12 cellular contexts compared by ENCODE assay signal in the genomic region with DNA sequence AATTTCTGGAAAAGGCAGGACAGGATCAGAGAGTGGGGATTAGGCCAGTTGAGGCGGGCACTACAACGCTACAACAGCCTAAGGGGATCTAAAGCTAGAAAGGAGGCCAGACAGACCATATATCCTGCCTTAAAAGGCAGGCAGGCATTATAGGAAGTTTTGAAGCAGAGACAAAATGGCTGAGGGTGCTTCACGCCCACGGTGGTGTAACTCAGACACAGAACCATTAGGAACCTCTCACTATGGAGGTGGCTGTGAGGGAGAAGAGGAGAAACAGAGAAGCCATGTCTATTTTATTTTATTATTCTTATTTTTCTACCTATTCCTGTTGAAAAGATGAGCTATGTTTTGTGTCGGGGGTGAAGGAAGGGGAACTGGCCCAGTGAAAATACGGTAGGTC. TPM values are rescaled to one million over a fixed set of nuclear protein-coding genes. Genes with fewer than 3 reads are reported as not detected.
A peak's percentile ranks its signal among the peaks of the same experiment; 100 is the strongest.
DNase-seq lines count a peak whose midpoint lies in the region; ATAC-seq, FAIRE-seq and TF ChIP-seq lines count a peak whose summit lies in the region.
"Had no signal": no experiment of that assay in that cellular context is flagged by ENCODE, and none has a peak within 500 bp of the region (broad histone marks: within the 10 kb centered on the region; RNA-seq: fewer than 3 reads in every experiment).

No MANE protein-coding gene starts in this region.

- DNase-seq in activated T-cell treated with anti-CD3 and anti-CD28 coated beads, Interleukin-2, amount 50 U/mL, for 4 hours: no peak
- DNase-seq in activated T-cell treated with anti-CD3 and anti-CD28 coated beads, Interleukin-2, amount 50 U/mL, for 48 hours: no peak
- no peak for DNase-seq in activated CD8-positive, alpha-beta T cell treated with anti-CD3 and anti-CD28 coated beads, Interleukin-2, amount 10 ng/mL, durations not matched to agents 7 days and 5 days
- no peak for DNase-seq in HepG2 (ENCODE audit: low spot score)
- DNase-seq in SJCRH30: no peak
- no peak for DNase-seq in SKM-1 treated with dmso at 0.1 percent for 144 hours (lab: John Stamatoyannopoulos, UW; ENCODE audit: unreplicated experiment)
- DNase-seq: NCI-H2029 had no signal

- TF ChIP-seq POLR2A in HepG2 (IDR thresholded peaks at IDR 0.05; ENCODE audit: insufficient read depth in 1 of 2, low read depth in 2 of 2, low read length in 2 of 2): no peak

- H3K27ac ChIP-seq in HepG2 (ENCODE audit: extremely low read length, insufficient read depth, low read length) (peak overlapping the region; percentile 40), thymus (ENCODE audit: low read depth) (peak overlapping the region; percentile 81), SJCRH30 (no peak overlapping the region)
- H3K27ac ChIP-seq: VCaP had no signal

- H3K79me2 ChIP-seq in HepG2 (ENCODE audit: insufficient read depth, low read length): peaks cover 17% of the 10 kb centered on the region

- TF ChIP-seq EP300 in HepG2 (IDR thresholded peaks at IDR 0.05; ENCODE audit: low read depth in 2 of 2, low read length in 2 of 2) (no peak), HepG2 (CRISPR knock-in tag; IDR thresholded peaks at IDR 0.05; ENCODE audit: borderline replicate concordance) (no peak)

- peaks cover 3% of the 10 kb centered on the region for H3K36me3 Mint-ChIP-seq in activated T-cell treated with anti-CD3 and anti-CD28 coated beads, Interleukin-2, amount 50 U/mL, for 4 hours (ENCODE audit: insufficient read depth)
- peaks cover 12% of the 10 kb centered on the region for H3K36me3 Mint-ChIP-seq in activated CD8-positive, alpha-beta T cell treated with anti-CD3 and anti-CD28 coated beads, Interleukin-2, amount 10 ng/mL, durations not matched to agents 7 days and 5 days (ENCODE audit: low read depth)

- no peak overlapping the region for H3K9ac ChIP-seq in HepG2 (ENCODE audit: insufficient read depth, low read depth, low read length)

- peaks cover 46% of the 10 kb centered on the region for H3K4me1 Mint-ChIP-seq in activated T-cell treated with anti-CD3 and anti-CD28 coated beads, Interleukin-2, amount 50 U/mL, for 4 hours (ENCODE audit: low read depth)
- peaks cover 43% of the 10 kb centered on the region for H3K4me1 Mint-ChIP-seq in activated CD8-positive, alpha-beta T cell treated with anti-CD3 and anti-CD28 coated beads, Interleukin-2, amount 10 ng/mL, durations not matched to agents 7 days and 5 days (ENCODE audit: low read depth)

- H3K27ac Mint-ChIP-seq in activated CD8-positive, alpha-beta T cell treated with anti-CD3 and anti-CD28 coated beads, Interleukin-2, amount 10 ng/mL, durations not matched to agents 7 days and 5 days: peak overlapping the region; percentile 85

- no TSS peak for BruUV-seq in HepG2 (replicated peaks; lab: Mats Ljungman, UMichigan)

- no peaks in the 10 kb centered on the region for H3K9me3 Mint-ChIP-seq in activated T-cell treated with anti-CD3 and anti-CD28 coated beads, Interleukin-2, amount 50 U/mL, for 4 hours
- no peaks in the 10 kb centered on the region for H3K9me3 Mint-ChIP-seq in activated CD8-positive, alpha-beta T cell treated with anti-CD3 and anti-CD28 coated beads, Interleukin-2, amount 10 ng/mL, durations not matched to agents 7 days and 5 days (ENCODE audit: insufficient read depth)

- intact Hi-C loops in HepG2 (cut with micrococcal nuclease; ENCODE audit: unreplicated experiment): no loop called here

- peak overlapping the region; percentile 16 for H3K4me3 Mint-ChIP-seq in activated T-cell treated with anti-CD3 and anti-CD28 coated beads, Interleukin-2, amount 50 U/mL, for 4 hours
- peak overlapping the region; percentile 29 for H3K4me3 Mint-ChIP-seq in activated CD8-positive, alpha-beta T cell treated with anti-CD3 and anti-CD28 coated beads, Interleukin-2, amount 10 ng/mL, durations not matched to agents 7 days and 5 days

- CTCF ChIA-PET in activated CD8-positive, alpha-beta T cell treated with anti-CD3 and anti-CD28 coated beads, Interleukin-2, amount 10 ng/mL, durations not matched to agents 7 days and 5 days (lab: Charles Lee): interaction anchor here (1.5 to 1.8 kb wide), 2 partner anchors 74 to 107 kb away, joined by 3 to 6 read pairs; no protein-coding TSS in a partner anchor
- CTCF ChIA-PET in HepG2 (lab: Yijun Ruan, JAX; ENCODE audit: low intra/inter-chr PET ratio, low total read pairs): no interaction called here

- H3K4me1 ChIP-seq in HepG2 (ENCODE audit: insufficient read depth, low read length) (peaks cover 62% of the 10 kb centered on the region), thymus (ENCODE audit: control insufficient read depth, insufficient read depth, low read length) (peaks cover 22% of the 10 kb centered on the region), SJCRH30 (no peaks in the 10 kb centered on the region)

- TF ChIP-seq CTCF in HepG2 (CRISPR knock-in tag; IDR thresholded peaks at IDR 0.05): no peak

- H3K36me3 ChIP-seq in HepG2 (replicated peaks in 1 of 2; ENCODE audit: control insufficient read depth in 1 of 2, insufficient read depth in 2 of 2, low read length in 2 of 2) (no peaks in the 10 kb centered on the region), thymus (ENCODE audit: control insufficient read depth, insufficient read depth) (peaks cover under 1% of the 10 kb centered on the region), SJCRH30 (no peaks in the 10 kb centered on the region)
- H3K36me3 ChIP-seq: right atrium auricular region had no signal

- POLR2A ChIA-PET in activated CD8-positive, alpha-beta T cell treated with anti-CD3 and anti-CD28 coated beads, Interleukin-2, amount 10 ng/mL, durations not matched to agents 7 days and 5 days (lab: Charles Lee): interaction anchor here (1.0 to 1.1 kb wide), 2 partner anchors 9 to 248 kb away, joined by 5 read pairs; a partner anchor contains a TSS
- POLR2A ChIA-PET in HepG2 (lab: Yijun Ruan, JAX): interaction anchor here (0.6 to 0.9 kb wide), 3 partner anchors 17 to 171 kb away, joined by 3 read pairs; a partner anchor contains a TSS

- H3K27me3 ChIP-seq in HepG2 (ENCODE audit: control insufficient read depth in 1 of 2, insufficient read depth in 2 of 2, low read length in 2 of 2) (no peaks in the 10 kb centered on the region), thymus (ENCODE audit: control insufficient read depth, insufficient read depth) (no peaks in the 10 kb centered on the region), SJCRH30 (no peaks in the 10 kb centered on the region)
- H3K27me3 ChIP-seq: right atrium auricular region had no signal

- no peaks in the 10 kb centered on the region for H3K27me3 Mint-ChIP-seq in activated T-cell treated with anti-CD3 and anti-CD28 coated beads, Interleukin-2, amount 50 U/mL, for 4 hours (ENCODE audit: low read depth)
- H3K27me3 Mint-ChIP-seq in activated CD8-positive, alpha-beta T cell treated with anti-CD3 and anti-CD28 coated beads, Interleukin-2, amount 10 ng/mL, durations not matched to agents 7 days and 5 days (ENCODE audit: low read depth): no peaks in the 10 kb centered on the region

- H3K4me2 ChIP-seq in HepG2 (ENCODE audit: low read depth, low read length): 0 out of 2 replicates have a peak overlapping the region, but pooled peaks have one; percentile 6

- in situ Hi-C loops in HepG2 (cut with HindIII; ENCODE audit: extremely low pct_ligation_motif_present, low pct_unique_long_range_greater_than_20kb): loop anchor here (25.0 kb wide), 1 partner anchor 95 kb away; a partner anchor contains a TSS

- H3K4me3 ChIP-seq in HepG2 (replicated peaks in 1 of 3; ENCODE audit: insufficient read depth in 1 of 3, low read depth in 2 of 3, low read length in 3 of 3): no peak overlapping the region
- no peak overlapping the region for H3K4me3 ChIP-seq in thymus (ENCODE audit: low read length)
- H3K4me3 ChIP-seq in SJCRH30: no peak overlapping the region
- H3K4me3 ChIP-seq: right atrium auricular region had no signal

- FAIRE-seq in HepG2 (lab: Jason Lieb, UNC): no peak

- TF ChIP-seq RAD21 in HepG2 (CRISPR knock-in tag; IDR thresholded peaks at IDR 0.05): no peak

- no peak overlapping the region for H2AFZ ChIP-seq in HepG2 (ENCODE audit: low read length)

- H3K9me3 ChIP-seq in HepG2 (ENCODE audit: low read length) (no peaks in the 10 kb centered on the region), thymus (ENCODE audit: control insufficient read depth) (no peaks in the 10 kb centered on the region), SJCRH30 (replicated peaks) (no peaks in the 10 kb centered on the region)
- H3K9me3 ChIP-seq: right atrium auricular region had no signal

- ATAC-seq in activated T-cell treated with anti-CD3 and anti-CD28 coated beads, Interleukin-2, amount 50 U/mL, for 4 hours: no peak
- no peak for ATAC-seq in activated CD8-positive, alpha-beta T cell treated with anti-CD3 and anti-CD28 coated beads, Interleukin-2, amount 10 ng/mL, durations not matched to agents 7 days and 5 days
- no peak for ATAC-seq in HepG2
- ATAC-seq in HG03432 (IDR thresholded peaks at IDR 0.05; ENCODE audit: unreplicated experiment): no peak
- ATAC-seq: left lobe of liver had no signal

- no peaks in the 10 kb centered on the region for H4K20me1 ChIP-seq in HepG2 (ENCODE audit: insufficient read depth, low read length)

- 92% methylated on average over 6 of the region's 6 CpGs for WGBS in HepG2 (ENCODE audit: low lambda C conversion rate)
- WGBS in thymus: 92% methylated on average over 6 of the region's 6 CpGs

RNA-seq across cellular contexts. Expression of a gene that starts 2.1 kb away (rescaled TPM):
- 10 to 100 TPM; 60.1 to 71.3 (median 61.6) TPM for total RNA-seq in activated T-cell treated with anti-CD3 and anti-CD28 coated beads, Interleukin-2, amount 50 U/mL, for 4 hours
- 10 to 100 TPM; 72.1 to 74.0 TPM for total RNA-seq in activated CD8-positive, alpha-beta T cell treated with anti-CD3 and anti-CD28 coated beads, Interleukin-2, amount 10 ng/mL, durations not matched to agents 7 days and 5 days
- 9.2 and 12.1 TPM in 2 replicates for total RNA-seq in HepG2 (2016; rRNA removed; fragmentation: Illumina TruSeq; extraction: Trizol)
- total RNA-seq in HepG2 (2016; cell fraction: cytosol; rRNA removed; fragmentation: Illumina TruSeq; extraction: Trizol; ENCODE audit: low read depth): 3.9 and 5.6 TPM in 2 replicates
- total RNA-seq in HepG2 (2016; cell fraction: insoluble cytoplasmic fraction; rRNA removed; fragmentation: Illumina TruSeq; extraction: Trizol): 9.5 and 12.5 TPM in 2 replicates
- 6.2 and 7.0 TPM in 2 replicates for total RNA-seq in HepG2 (2016; cell fraction: membrane; rRNA removed; fragmentation: Illumina TruSeq; extraction: Trizol)
- total RNA-seq in HepG2 (2016; cell fraction: nucleus; rRNA removed; fragmentation: Illumina TruSeq; extraction: Trizol): 14.7 and 15.5 TPM in 2 replicates
- polyA plus RNA-seq in HepG2 (2011; rRNA removed) (18.7 and 20.8 TPM in 2 replicates), thymus (57.8 TPM)
- polyA plus RNA-seq in HepG2 (2011; cell fraction: cytosol; rRNA removed): 10.8 and 12.7 TPM in 2 replicates
- 22.0 and 28.3 TPM in 2 replicates for polyA plus RNA-seq in HepG2 (2011; cell fraction: nucleus; rRNA removed)
- 11.8 and 12.6 TPM in 2 replicates for polyA plus RNA-seq in HepG2 (2012)
- 2.2 and 2.4 TPM in 2 replicates for polyA plus RNA-seq in HepG2 (2016; cell fraction: cytosol; fragmentation: Illumina TruSeq; extraction: Trizol; ENCODE audit: low read depth)
- 23.2 and 24.3 TPM in 2 replicates for polyA plus RNA-seq in HepG2 (2016; cell fraction: insoluble cytoplasmic fraction; fragmentation: Illumina TruSeq; extraction: Trizol; ENCODE audit: low read depth)
- 5.3 and 5.8 TPM in 2 replicates for polyA plus RNA-seq in HepG2 (2016; cell fraction: membrane; fragmentation: Illumina TruSeq; extraction: Trizol; ENCODE audit: low read depth)
- 37.3 and 42.6 TPM in 2 replicates for polyA plus RNA-seq in HepG2 (2016; cell fraction: nucleus; fragmentation: Illumina TruSeq; extraction: Trizol; ENCODE audit: insufficient read depth, low read depth)
- 31.1 and 48.0 TPM in 2 replicates for polyA minus RNA-seq in HepG2 (2011; rRNA and poly(A)+ RNA removed; ENCODE audit: low replicate concordance)
- polyA minus RNA-seq in HepG2 (2011; cell fraction: cytosol; rRNA and poly(A)+ RNA removed): 10.6 TPM in 2 replicates
- polyA minus RNA-seq in HepG2 (2011; cell fraction: nucleus; rRNA and poly(A)+ RNA removed): 36.3 and 41.9 TPM in 2 replicates
- total RNA-seq in SJCRH30 (2014; rRNA removed; shearing (Covaris generic)): 10.5 and 10.6 TPM in 2 replicates

RNA-seq across cellular contexts. Expression of a gene that starts 16.2 kb away (rescaled TPM):
- 100 to 1,000 TPM; 109 to 152 (median 132) TPM for total RNA-seq in activated T-cell treated with anti-CD3 and anti-CD28 coated beads, Interleukin-2, amount 50 U/mL, for 4 hours
- 100 to 1,000 TPM; 115 to 119 TPM for total RNA-seq in activated CD8-positive, alpha-beta T cell treated with anti-CD3 and anti-CD28 coated beads, Interleukin-2, amount 10 ng/mL, durations not matched to agents 7 days and 5 days
- 149 and 169 TPM in 2 replicates for total RNA-seq in HepG2 (2016; rRNA removed; fragmentation: Illumina TruSeq; extraction: Trizol)
- 205 and 280 TPM in 2 replicates for total RNA-seq in HepG2 (2016; cell fraction: cytosol; rRNA removed; fragmentation: Illumina TruSeq; extraction: Trizol; ENCODE audit: low read depth)
- total RNA-seq in HepG2 (2016; cell fraction: insoluble cytoplasmic fraction; rRNA removed; fragmentation: Illumina TruSeq; extraction: Trizol): 148 and 173 TPM in 2 replicates
- total RNA-seq in HepG2 (2016; cell fraction: membrane; rRNA removed; fragmentation: Illumina TruSeq; extraction: Trizol): 276 and 347 TPM in 2 replicates
- total RNA-seq in HepG2 (2016; cell fraction: nucleus; rRNA removed; fragmentation: Illumina TruSeq; extraction: Trizol): 56.7 and 58.1 TPM in 2 replicates
- polyA plus RNA-seq in HepG2 (2011; rRNA removed) (167 and 168 TPM in 2 replicates), thymus (384 TPM)
- 122 and 246 TPM in 2 replicates for polyA plus RNA-seq in HepG2 (2011; cell fraction: cytosol; rRNA removed)
- 103 and 106 TPM in 2 replicates for polyA plus RNA-seq in HepG2 (2011; cell fraction: nucleus; rRNA removed)
- polyA plus RNA-seq in HepG2 (2012): 61.4 and 66.5 TPM in 2 replicates
- 349 and 479 TPM in 2 replicates for polyA plus RNA-seq in HepG2 (2016; cell fraction: cytosol; fragmentation: Illumina TruSeq; extraction: Trizol; ENCODE audit: low read depth)
- polyA plus RNA-seq in HepG2 (2016; cell fraction: insoluble cytoplasmic fraction; fragmentation: Illumina TruSeq; extraction: Trizol; ENCODE audit: low read depth): 254 and 267 TPM in 2 replicates
- polyA plus RNA-seq in HepG2 (2016; cell fraction: membrane; fragmentation: Illumina TruSeq; extraction: Trizol; ENCODE audit: low read depth): 392 and 448 TPM in 2 replicates
- 140 and 150 TPM in 2 replicates for polyA plus RNA-seq in HepG2 (2016; cell fraction: nucleus; fragmentation: Illumina TruSeq; extraction: Trizol; ENCODE audit: insufficient read depth, low read depth)
- 140 and 218 TPM in 2 replicates for polyA minus RNA-seq in HepG2 (2011; rRNA and poly(A)+ RNA removed; ENCODE audit: low replicate concordance)
- 38.9 and 50.8 TPM in 2 replicates for polyA minus RNA-seq in HepG2 (2011; cell fraction: cytosol; rRNA and poly(A)+ RNA removed)
- polyA minus RNA-seq in HepG2 (2011; cell fraction: nucleus; rRNA and poly(A)+ RNA removed): 19.5 and 22.8 TPM in 2 replicates
- 128 and 148 TPM in 2 replicates for total RNA-seq in SJCRH30 (2014; rRNA removed; shearing (Covaris generic))
